Comparison of ENCODE assay signal across 15 cellular contexts in genomic region chr14:93953739-93954515, GRCh38. TPM values are rescaled to one million over a fixed set of nuclear protein-coding genes. Genes with fewer than 3 reads are reported as not detected.
DNase-seq lines count a peak whose midpoint lies in the region; ATAC-seq and TF ChIP-seq lines count a peak whose summit lies in the region.
"Had no signal": no experiment of that assay in that cellular context is flagged by ENCODE, and none has a peak within 500 bp of the region (broad histone marks: within the 10 kb centered on the region; RNA-seq: fewer than 3 reads in every experiment).

No MANE protein-coding gene starts in this region.

- H3K27ac Mint-ChIP-seq in endodermal cell: no peak overlapping the region

- no peaks in the 10 kb centered on the region for H3K9me3 Mint-ChIP-seq in endodermal cell

- no peak for TF ChIP-seq CTCF in Peyer's patch (IDR thresholded peaks at IDR 0.05)
- no peak for TF ChIP-seq CTCF in endodermal cell (conservative IDR thresholded peaks at IDR 0.05)
- TF ChIP-seq CTCF in spleen (IDR thresholded peaks at IDR 0.05 in 8 of 11, conservative IDR thresholded peaks at IDR 0.05 in 3 of 11): no peak

- peaks cover 16% of the 10 kb centered on the region for H3K27me3 Mint-ChIP-seq in endodermal cell (ENCODE audit: insufficient read depth)

- H3K9me3 ChIP-seq in Peyer's patch (no peaks in the 10 kb centered on the region), endodermal cell (ENCODE audit: control insufficient read depth, low read length) (no peaks in the 10 kb centered on the region), spleen (no peaks in the 10 kb centered on the region)
- H3K9me3 ChIP-seq: tibial artery had no signal

- no peak overlapping the region for H3K9ac ChIP-seq in endodermal cell (ENCODE audit: extremely low read depth, low read length, poor library complexity, severe bottlenecking)

- no peak overlapping the region for H3K4me3 Mint-ChIP-seq in endodermal cell

- no peaks in the 10 kb centered on the region for H3K36me3 Mint-ChIP-seq in endodermal cell (ENCODE audit: low read depth)

- intact Hi-C loops in spleen (cut with DNase I; ENCODE audit: low total_unique reads): no loop called here

- no peak for ATAC-seq in HG02840 (IDR thresholded peaks at IDR 0.05; ENCODE audit: low FRiP score, unreplicated experiment)
- ATAC-seq: SK-N-SH treated with all-trans-retinoic acid at 6 μM for 48 hours had no signal

- H3K27me3 ChIP-seq in Peyer's patch (no peaks in the 10 kb centered on the region), endodermal cell (ENCODE audit: control insufficient read depth, insufficient read depth, low read length, poor library complexity, severe bottlenecking) (no peaks in the 10 kb centered on the region), spleen (replicated peaks in 1 of 7) (no peaks in the 10 kb centered on the region)
- H3K27me3 ChIP-seq: tibial artery had no signal

- H3K4me1 ChIP-seq in Peyer's patch: peaks cover 0 to 46% (median 35%) of the 10 kb centered on the region in 4 donors
- H3K4me1 ChIP-seq in endodermal cell (ENCODE audit: control insufficient read depth, insufficient read depth, low read length): no peaks in the 10 kb centered on the region
- H3K4me1 ChIP-seq in spleen: peaks cover 35 to 77% (median 60%) of the 10 kb centered on the region in 6 donors

- no peak for TF ChIP-seq POLR2A in Peyer's patch (IDR thresholded peaks at IDR 0.05)
- no peak for TF ChIP-seq POLR2A in spleen (IDR thresholded peaks at IDR 0.05)

- H3K4me1 Mint-ChIP-seq in endodermal cell: peaks cover 18% of the 10 kb centered on the region

- H3K4me3 ChIP-seq in Peyer's patch: peak overlapping the region; percentile 5 to 38 (median 24)
- no peak overlapping the region for H3K4me3 ChIP-seq in endodermal cell (ENCODE audit: low read length)
- H3K4me3 ChIP-seq in spleen: peak overlapping the region in 7 of 8 donors; percentile 3 to 64 (median 25)
- H3K4me3 ChIP-seq: tibial artery had no signal

- 77 to 81% methylated on average over 17 to 18 of the region's 18 CpGs for WGBS in endodermal cell (ENCODE audit: insufficient coverage in 1 of 2, insufficient read length in 1 of 2), 2 experiments
- 67 to 84% (median 73%) methylated on average over 13 to 18 of the region's 18 CpGs for WGBS in spleen, 5 donors

- no peaks in the 10 kb centered on the region for H3K36me3 ChIP-seq in Peyer's patch
- no peaks in the 10 kb centered on the region for H3K36me3 ChIP-seq in endodermal cell (ENCODE audit: control insufficient read depth, insufficient read depth, low read length)
- peaks cover 0 to 16% (median 3%) of the 10 kb centered on the region in 6 donors for H3K36me3 ChIP-seq in spleen

- DNase-seq in activated CD8-positive, alpha-beta memory T cell treated with anti-CD3 and anti-CD28 coated beads for 24 hours: peak; percentile 67
- DNase-seq in activated CD8-positive, alpha-beta memory T cell treated with anti-CD3 and anti-CD28 coated beads, Interleukin-2, amount 50 U/mL, for 4 hours: no peak
- DNase-seq in Peyer's patch (no peak), endodermal cell (peak; percentile 73), spleen (peak; percentile 74), NCI-H187 treated with DMSO at 0.1 percent for 48 hours (lab: John Stamatoyannopoulos, UW) (no peak), cerebellar nuclear complex (lab: John Stamatoyannopoulos, UW) (no peak)
- DNase-seq: hypothalamus, NCI-H1048, retina, tibial artery had no signal

- H3K27ac ChIP-seq in Peyer's patch (peak overlapping the region; percentile 65 to 93 (median 82)), endodermal cell (ENCODE audit: low read depth, low read length) (no peak overlapping the region), spleen (peak overlapping the region in 5 of 8 donors; percentile 79 to 92 (median 84))
- H3K27ac ChIP-seq: tibial artery had no signal

RNA-seq across cellular contexts. Expression of gene ASB2, which starts 22.4 kb away (rescaled TPM):
- total RNA-seq in Peyer's patch: 10 to 100 TPM in 1 of 4 donors, 1 to 10 TPM in 3; 3.2 to 32.2 (median 5.4) TPM
- total RNA-seq in endodermal cell: under 1 TPM in 1 of 2 donors, not detected in 1; 0.11 TPM
- polyA plus RNA-seq in endodermal cell (2013, experiment 1 of 2): 0.75 TPM
- polyA plus RNA-seq in endodermal cell (2013, experiment 2 of 2): 0.58 TPM
- total RNA-seq in spleen: 10 to 100 TPM in 5 of 7 donors, 1 to 10 TPM in 2; 9.8 to 18.0 (median 13.5) TPM
- 1 to 10 TPM; 6.6 to 9.5 (median 6.9) TPM for polyA plus RNA-seq in spleen

RNA-seq across cellular contexts. Expression of gene FAM181A, which starts 26.8 kb away (rescaled TPM):
- total RNA-seq in Peyer's patch (not detected), endodermal cell (not detected), spleen (not detected)
- polyA plus RNA-seq in endodermal cell (2013, experiment 1 of 2): 13.0 TPM
- polyA plus RNA-seq in endodermal cell (2013, experiment 2 of 2): 11.0 TPM
- polyA plus RNA-seq in spleen: not detected
- total RNA-seq: astrocyte, Daoy had no signal

RNA-seq across cellular contexts. Expression of gene CCDC197, which starts 43.2 kb away (rescaled TPM):
- not detected for total RNA-seq in Peyer's patch
- not detected for total RNA-seq in endodermal cell
- not detected for polyA plus RNA-seq in endodermal cell (2013, experiment 1 of 2)
- not detected for polyA plus RNA-seq in endodermal cell (2013, experiment 2 of 2)
- total RNA-seq in spleen: not detected
- polyA plus RNA-seq in spleen: not detected
- total RNA-seq: astrocyte, Daoy had no signal

Comparison
In these comparisons a context has a peak if more than half of its experiments do, and no peak if none do; other contexts are left out.
1. DNase-seq: peak in activated CD8-positive, alpha-beta memory T cell treated with anti-CD3 and anti-CD28 coated beads for 24 hours (single experiment), endodermal cell (single experiment) and spleen (single experiment); none in activated CD8-positive, alpha-beta memory T cell treated with anti-CD3 and anti-CD28 coated beads, Interleukin-2, amount 50 U/mL, for 4 hours (single experiment), Peyer's patch (0 of 3), NCI-H187 treated with DMSO at 0.1 percent for 48 hours (single experiment) and cerebellar nuclear complex (0 of 2).